Comparison of ENCODE assay signal across 24 cellular contexts in the genomic region with DNA sequence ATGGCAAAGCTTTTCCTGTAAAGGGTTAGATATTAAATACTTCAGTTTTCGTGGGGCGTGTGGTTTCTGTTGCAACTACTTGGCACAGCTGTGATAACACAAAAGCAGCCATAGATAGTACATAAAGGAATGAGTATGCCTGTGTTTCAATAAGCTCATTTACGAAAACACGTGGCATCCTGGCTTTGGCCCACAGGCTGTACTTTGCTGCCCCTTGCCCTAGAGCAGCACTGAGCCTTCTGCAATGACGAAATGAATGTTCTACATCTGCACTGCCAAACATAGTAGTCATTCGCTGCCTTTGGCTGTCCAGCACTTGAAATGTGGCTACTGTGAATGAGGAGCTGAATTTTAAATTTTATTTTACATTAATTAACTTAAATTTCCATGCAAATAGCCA.
DNase-seq lines count a peak whose midpoint lies in the region; ATAC-seq lines count a peak whose summit lies in the region.
"Had no signal": no experiment of that assay in that cellular context is flagged by ENCODE, and none has a peak within 500 bp of the region (broad histone marks: within the 10 kb centered on the region; RNA-seq: fewer than 3 reads in every experiment).

No MANE protein-coding gene starts in this region.

- in situ Hi-C loops in ACHN (cut with HindIII; ENCODE audit: low pct_ligation_motif_present, low pct_unique_long_range_greater_than_20kb, low sequenced_read_pairs): no loop called here

- intact Hi-C loops in posterior cingulate gyrus (cut with DNase I): no loop called here

- peak; percentile 75 for DNase-seq in H4 (ENCODE audit: low spot score)
- DNase-seq in amygdala (lab: John Stamatoyannopoulos, UW): peak in 35 of 56 donors; percentile 1 to 67 (median 19)
- DNase-seq in globus pallidus (ENCODE audit: low spot score): peak; percentile 33
- peak in 7 of 10 donors; percentile 26 to 88 (median 32) for DNase-seq in posterior cingulate gyrus
- DNase-seq in RKO (ENCODE audit: low spot score): no peak
- no peak for DNase-seq in ACHN
- DNase-seq in DMS153 (lab: John Stamatoyannopoulos, UW): no peak
- DNase-seq: activated CD4-positive, alpha-beta T cell treated with anti-CD3 and anti-CD28 coated beads, Interleukin-2, amount 50 U/mL, for 48 hours; activated CD4-positive, CD25-positive, alpha-beta regulatory T cell; activated naive CD4-positive, alpha-beta T cell treated with anti-CD3 and anti-CD28 coated beads, Interleukin-2, amount 10 ng/mL, durations not matched to agents 7 days and 5 days; aorta; CD8-positive, alpha-beta memory T cell; heart right ventricle; mesenchymal stem cell; NCI-H1092 treated with DMSO at 0.1 percent for 48 hours; NCI-H187 treated with DMSO at 0.1 percent for 48 hours; NCI-H2171 treated with DMSO at 0.1 percent for 48 hours; NCI-H524; PC-9; SIG-M5; stimulated activated naive CD4-positive, alpha-beta T cell treated with Interleukin-2 at 50 U/mL for 16 hours; tibial artery had no signal

- no peak for ATAC-seq in HG03039 (IDR thresholded peaks at IDR 0.05; ENCODE audit: unreplicated experiment)
- ATAC-seq: A549, heart right ventricle had no signal

Comparison
In these comparisons a context has a peak if more than half of its experiments do, and no peak if none do; other contexts are left out.
1. DNase-seq: peak in H4 (single experiment), amygdala (35 of 56), globus pallidus (single experiment) and posterior cingulate gyrus (7 of 10); none in RKO (single experiment), ACHN (single experiment) and DMS153 (single experiment).